Comparison of ENCODE assay signal across 1 cellular context in the genomic region with DNA sequence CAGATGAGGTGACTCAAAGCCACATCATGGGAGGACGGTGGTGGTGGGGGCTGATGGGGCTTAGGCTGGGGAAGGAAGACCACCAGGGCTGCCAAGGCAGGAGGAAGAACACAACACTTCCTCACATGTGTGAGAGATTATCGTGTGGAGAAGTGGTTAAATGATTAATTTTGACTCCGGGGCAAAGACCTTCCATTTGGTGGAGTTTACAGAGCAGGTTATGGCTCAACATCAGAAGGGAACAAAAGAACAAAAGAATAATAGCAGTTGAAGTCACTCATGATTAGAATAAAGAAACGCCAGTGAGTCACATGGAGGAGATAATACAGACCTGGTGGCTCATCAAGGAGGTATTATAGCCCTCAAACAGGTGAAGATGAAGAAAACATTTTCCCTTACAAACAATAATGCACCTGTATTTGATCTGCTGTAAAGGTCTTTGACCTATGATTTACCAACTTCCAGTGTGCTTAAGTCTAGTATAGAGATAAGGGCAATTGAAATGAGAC.
TF ChIP-seq lines count a peak whose summit lies in the region.

No MANE protein-coding gene starts in this region.

TF ChIP-seq in HepG2, 621 proteins besides CTCF, POLR2A, EP300 and RAD21 (continued from another document):
- TF ChIP-seq, protein P1, sequence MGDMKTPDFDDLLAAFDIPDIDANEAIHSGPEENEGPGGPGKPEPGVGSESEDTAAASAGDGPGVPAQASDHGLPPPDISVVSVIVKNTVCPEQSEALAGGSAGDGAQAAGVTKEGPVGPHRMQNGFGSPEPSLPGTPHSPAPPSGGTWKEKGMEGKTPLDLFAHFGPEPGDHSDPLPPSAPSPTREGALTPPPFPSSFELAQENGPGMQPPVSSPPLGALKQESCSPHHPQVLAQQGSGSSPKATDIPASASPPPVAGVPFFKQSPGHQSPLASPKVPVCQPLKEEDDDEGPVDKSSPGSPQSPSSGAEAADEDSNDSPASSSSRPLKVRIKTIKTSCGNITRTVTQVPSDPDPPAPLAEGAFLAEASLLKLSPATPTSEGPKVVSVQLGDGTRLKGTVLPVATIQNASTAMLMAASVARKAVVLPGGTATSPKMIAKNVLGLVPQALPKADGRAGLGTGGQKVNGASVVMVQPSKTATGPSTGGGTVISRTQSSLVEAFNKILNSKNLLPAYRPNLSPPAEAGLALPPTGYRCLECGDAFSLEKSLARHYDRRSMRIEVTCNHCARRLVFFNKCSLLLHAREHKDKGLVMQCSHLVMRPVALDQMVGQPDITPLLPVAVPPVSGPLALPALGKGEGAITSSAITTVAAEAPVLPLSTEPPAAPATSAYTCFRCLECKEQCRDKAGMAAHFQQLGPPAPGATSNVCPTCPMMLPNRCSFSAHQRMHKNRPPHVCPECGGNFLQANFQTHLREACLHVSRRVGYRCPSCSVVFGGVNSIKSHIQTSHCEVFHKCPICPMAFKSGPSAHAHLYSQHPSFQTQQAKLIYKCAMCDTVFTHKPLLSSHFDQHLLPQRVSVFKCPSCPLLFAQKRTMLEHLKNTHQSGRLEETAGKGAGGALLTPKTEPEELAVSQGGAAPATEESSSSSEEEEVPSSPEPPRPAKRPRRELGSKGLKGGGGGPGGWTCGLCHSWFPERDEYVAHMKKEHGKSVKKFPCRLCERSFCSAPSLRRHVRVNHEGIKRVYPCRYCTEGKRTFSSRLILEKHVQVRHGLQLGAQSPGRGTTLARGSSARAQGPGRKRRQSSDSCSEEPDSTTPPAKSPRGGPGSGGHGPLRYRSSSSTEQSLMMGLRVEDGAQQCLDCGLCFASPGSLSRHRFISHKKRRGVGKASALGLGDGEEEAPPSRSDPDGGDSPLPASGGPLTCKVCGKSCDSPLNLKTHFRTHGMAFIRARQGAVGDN (CRISPR knock-in tag; IDR thresholded peaks at IDR 0.05) = peak; percentile 37; the same call in 1 of the 2 replicates
- TF ChIP-seq ZNF12 (CRISPR knock-in tag; IDR thresholded peaks at IDR 0.05) (no peak), GFI1 (CRISPR knock-in tag; IDR thresholded peaks at IDR 0.05; ENCODE audit: borderline replicate concordance) (no peak)
